Comparison of ENCODE assay signal across 27 cellular contexts in genomic region chr20:34091637-34092200, GRCh38. TPM values are rescaled to one million over a fixed set of nuclear protein-coding genes. Genes with fewer than 3 reads are reported as not detected.
DNase-seq lines count a peak whose midpoint lies in the region; ATAC-seq, FAIRE-seq and TF ChIP-seq lines count a peak whose summit lies in the region.
"Had no signal": no experiment of that assay in that cellular context is flagged by ENCODE, and none has a peak within 500 bp of the region (broad histone marks: within the 10 kb centered on the region; RNA-seq: fewer than 3 reads in every experiment).

No MANE protein-coding gene starts in this region.

- TF ChIP-seq RAD21 in HepG2 (CRISPR knock-in tag; IDR thresholded peaks at IDR 0.05) (no peak), K562 (CRISPR knock-in tag; conservative IDR thresholded peaks at IDR 0.05 in 1 of 2, IDR thresholded peaks at IDR 0.05 in 1 of 2) (no peak)

- 97% methylated on average over 6 of the region's 6 CpGs for WGBS in HepG2 (ENCODE audit: low lambda C conversion rate)
- 94% methylated on average over 6 of the region's 6 CpGs for WGBS in right lobe of liver (ENCODE audit: insufficient coverage, low coverage, low lambda C conversion rate, missing lambda C conversion rate)
- 88% methylated on average over 6 of the region's 6 CpGs for WGBS in K562 (ENCODE audit: insufficient coverage, low coverage, missing lambda C conversion rate)

- H3K9ac ChIP-seq in HepG2 (ENCODE audit: insufficient read depth, low read depth, low read length) (no peak overlapping the region), K562 (ENCODE audit: insufficient read depth in 1 of 2, low read depth in 2 of 2, low read length in 2 of 2) (no peak overlapping the region)
- H3K9ac ChIP-seq: BLaER1, KMS-11 had no signal

- ATAC-seq in activated CD8-positive, alpha-beta T cell treated with anti-CD3 and anti-CD28 coated beads for 36 hours: no peak
- ATAC-seq in activated CD8-positive, alpha-beta T cell treated with anti-CD3 and anti-CD28 coated beads, Interleukin-2, amount 10 ng/mL, durations not matched to agents 7 days and 5 days: no peak
- ATAC-seq in HepG2 (no peak), right lobe of liver (no peak), K562 (no peak)
- no peak for ATAC-seq in stimulated activated effector memory CD8-positive, alpha-beta T cell treated with anti-CD3 and anti-CD28 coated beads, Interleukin-12 subunit alpha, Interleukin-12 subunit beta, amount 100 ng/mL, for 72 hours
- ATAC-seq: Right ventricle myocardium inferior had no signal

- no peaks in the 10 kb centered on the region for H3K9me3 Mint-ChIP-seq in activated CD8-positive, alpha-beta T cell treated with anti-CD3 and anti-CD28 coated beads for 36 hours
- H3K9me3 Mint-ChIP-seq in activated CD8-positive, alpha-beta T cell treated with anti-CD3 and anti-CD28 coated beads, Interleukin-2, amount 10 ng/mL, durations not matched to agents 7 days and 5 days (ENCODE audit: insufficient read depth): no peaks in the 10 kb centered on the region
- no peaks in the 10 kb centered on the region for H3K9me3 Mint-ChIP-seq in stimulated activated effector memory CD8-positive, alpha-beta T cell treated with anti-CD3 and anti-CD28 coated beads, Interleukin-12 subunit alpha, Interleukin-12 subunit beta, amount 100 ng/mL, for 72 hours
- H3K9me3 Mint-ChIP-seq: CD4-positive, CD25-positive, alpha-beta regulatory T cell; HFFc6 had no signal

- no peak for TF ChIP-seq CTCF in activated CD8-positive, alpha-beta T cell treated with anti-CD3 and anti-CD28 coated beads for 36 hours (IDR thresholded peaks at IDR 0.05)
- TF ChIP-seq CTCF in HepG2 (CRISPR knock-in tag; IDR thresholded peaks at IDR 0.05): no peak
- no peak for TF ChIP-seq CTCF in right lobe of liver (IDR thresholded peaks at IDR 0.05)
- TF ChIP-seq CTCF in K562 (IDR thresholded peaks at IDR 0.05 in 2 of 3, conservative IDR thresholded peaks at IDR 0.05 in 1 of 3; ENCODE audit: insufficient read depth in 2 of 3, low read depth in 1 of 3, low read length in 3 of 3): no peak

- intact Hi-C loops in activated CD8-positive, alpha-beta T cell treated with anti-CD3 and anti-CD28 coated beads for 36 hours (cut with micrococcal nuclease): no loop called here
- intact Hi-C loops in HepG2 (cut with micrococcal nuclease; ENCODE audit: unreplicated experiment) (no loop called here), right lobe of liver (cut with DNase I) (no loop called here), K562 (cut with micrococcal nuclease) (no loop called here)

- in situ Hi-C loops in HepG2 (cut with HindIII; ENCODE audit: extremely low pct_ligation_motif_present, low pct_unique_long_range_greater_than_20kb) (no loop called here), K562 (cut with MboI) (no loop called here)

- peak overlapping the region; percentile 25 for H3K27ac Mint-ChIP-seq in activated CD8-positive, alpha-beta T cell treated with anti-CD3 and anti-CD28 coated beads for 36 hours
- H3K27ac Mint-ChIP-seq in activated CD8-positive, alpha-beta T cell treated with anti-CD3 and anti-CD28 coated beads, Interleukin-2, amount 10 ng/mL, durations not matched to agents 7 days and 5 days: no peak overlapping the region
- H3K27ac Mint-ChIP-seq in stimulated activated effector memory CD8-positive, alpha-beta T cell treated with anti-CD3 and anti-CD28 coated beads, Interleukin-12 subunit alpha, Interleukin-12 subunit beta, amount 100 ng/mL, for 72 hours: peak overlapping the region; percentile 40
- H3K27ac Mint-ChIP-seq: CD4-positive, CD25-positive, alpha-beta regulatory T cell had no signal

- no peaks in the 10 kb centered on the region for H3K27me3 Mint-ChIP-seq in activated CD8-positive, alpha-beta T cell treated with anti-CD3 and anti-CD28 coated beads for 36 hours
- no peaks in the 10 kb centered on the region for H3K27me3 Mint-ChIP-seq in activated CD8-positive, alpha-beta T cell treated with anti-CD3 and anti-CD28 coated beads, Interleukin-2, amount 10 ng/mL, durations not matched to agents 7 days and 5 days (ENCODE audit: low read depth)
- H3K27me3 Mint-ChIP-seq: CD4-positive, CD25-positive, alpha-beta regulatory T cell had no signal

- H3K27ac ChIP-seq in HepG2 (ENCODE audit: extremely low read length, insufficient read depth, low read length) (no peak overlapping the region), right lobe of liver (no peak overlapping the region), K562 (ENCODE audit: extremely low read depth, low read depth, low read length) (no peak overlapping the region)
- H3K27ac ChIP-seq: BLaER1, KMS-11, PC-9, SJCRH30 had no signal

- DNase-seq in activated CD8-positive, alpha-beta T cell treated with anti-CD3 and anti-CD28 coated beads for 36 hours: no peak
- DNase-seq in activated CD8-positive, alpha-beta T cell treated with anti-CD3 and anti-CD28 coated beads, Interleukin-2, amount 10 ng/mL, durations not matched to agents 7 days and 5 days: no peak
- DNase-seq in HepG2 (ENCODE audit: low spot score) (no peak), right lobe of liver (no peak), K562 (ENCODE audit: extremely low read depth in 1 of 4, low spot score in 3 of 4) (no peak), mesenteric fat pad (ENCODE audit: low spot score) (no peak), NCI-H748 treated with DMSO at 0.1 percent for 48 hours (lab: John Stamatoyannopoulos, UW) (no peak)
- no peak for DNase-seq in stimulated activated effector memory CD8-positive, alpha-beta T cell treated with anti-CD3 and anti-CD28 coated beads, Interleukin-12 subunit alpha, Interleukin-12 subunit beta, amount 100 ng/mL, for 72 hours (ENCODE audit: low spot score in 2 of 2)
- DNase-seq: CD4-positive, CD25-positive, alpha-beta regulatory T cell; COR-L47; DMS79; EL; GF-D8; GOT3; HFFc6; IMR-90; MM.1S; NCI-H2029; NCI-H446 treated with DMSO at 0.1 percent for 48 hours; NCI-H526; PC-9; SJCRH30 had no signal

- H3K4me1 ChIP-seq in HepG2 (ENCODE audit: insufficient read depth, low read length): no peaks in the 10 kb centered on the region
- H3K4me1 ChIP-seq in right lobe of liver: no peaks in the 10 kb centered on the region
- peaks cover 0 to 3% of the 10 kb centered on the region in 2 experiments; a peak in 2 of 5 replicates for H3K4me1 ChIP-seq in K562 (replicated peaks in 1 of 2; ENCODE audit: control insufficient read depth in 2 of 2, insufficient read depth in 2 of 2, low read length in 2 of 2)
- H3K4me1 ChIP-seq: BLaER1, HAP-1, SJCRH30 had no signal

- POLR2A ChIA-PET in activated CD8-positive, alpha-beta T cell treated with anti-CD3 and anti-CD28 coated beads for 36 hours (lab: Charles Lee): interaction anchor here (0.6 to 5.4 kb wide), 5 partner anchors 9 to 39 kb away, joined by 3 to 22 read pairs (median 4); partner anchors contain the start of gene EIF2S2
- POLR2A ChIA-PET in activated CD8-positive, alpha-beta T cell treated with anti-CD3 and anti-CD28 coated beads, Interleukin-2, amount 10 ng/mL, durations not matched to agents 7 days and 5 days (lab: Charles Lee): interaction anchor here (0.6 to 1.6 kb wide), 3 partner anchors 9 to 68 kb away, joined by 3 to 8 read pairs (median 3); partner anchors contain the start of gene EIF2S2
- POLR2A ChIA-PET in HepG2 (lab: Yijun Ruan, JAX) (interaction anchor here (1.1 to 5.8 kb wide), 2 partner anchors 16 to 21 kb away, joined by 4 to 48 read pairs; partner anchors contain the start of gene EIF2S2), K562 (lab: Yijun Ruan, JAX) (interaction anchor here (1.0 to 4.2 kb wide), 5 partner anchors 9 to 20 kb away, joined by 3 to 17 read pairs (median 4); partner anchors contain the start of gene EIF2S2)

- TF ChIP-seq EP300 in HepG2 (IDR thresholded peaks at IDR 0.05; ENCODE audit: low read depth in 2 of 2, low read length in 2 of 2) (no peak), HepG2 (CRISPR knock-in tag; IDR thresholded peaks at IDR 0.05; ENCODE audit: borderline replicate concordance) (no peak), K562 (IDR thresholded peaks at IDR 0.05; ENCODE audit: low read length) (no peak)

- no peak for TF ChIP-seq POLR2A in HepG2 (IDR thresholded peaks at IDR 0.05; ENCODE audit: insufficient read depth in 1 of 2, low read depth in 2 of 2, low read length in 2 of 2)
- TF ChIP-seq POLR2A in right lobe of liver (IDR thresholded peaks at IDR 0.05): no peak
- no peak for TF ChIP-seq POLR2A in K562 (conservative IDR thresholded peaks at IDR 0.05)

- BruUV-seq in HepG2 (replicated peaks; lab: Mats Ljungman, UMichigan): no TSS peak
- BruUV-seq in K562 (replicated peaks; lab: Mats Ljungman, UMichigan): no TSS peak

- peaks cover 27% of the 10 kb centered on the region for H4K20me1 ChIP-seq in HepG2 (ENCODE audit: insufficient read depth, low read length)
- peaks cover 18% of the 10 kb centered on the region; the same call in 1 of the 2 replicates for H4K20me1 ChIP-seq in K562 (replicated peaks; ENCODE audit: control insufficient read depth, insufficient read depth, low read length)

- no peak overlapping the region for H3K4me3 Mint-ChIP-seq in activated CD8-positive, alpha-beta T cell treated with anti-CD3 and anti-CD28 coated beads for 36 hours
- no peak overlapping the region for H3K4me3 Mint-ChIP-seq in activated CD8-positive, alpha-beta T cell treated with anti-CD3 and anti-CD28 coated beads, Interleukin-2, amount 10 ng/mL, durations not matched to agents 7 days and 5 days
- H3K4me3 Mint-ChIP-seq in stimulated activated effector memory CD8-positive, alpha-beta T cell treated with anti-CD3 and anti-CD28 coated beads, Interleukin-12 subunit alpha, Interleukin-12 subunit beta, amount 100 ng/mL, for 72 hours: no peak overlapping the region
- H3K4me3 Mint-ChIP-seq: CD4-positive, CD25-positive, alpha-beta regulatory T cell; HFFc6 had no signal

- H3K9me3 ChIP-seq in HepG2 (ENCODE audit: low read length): no peaks in the 10 kb centered on the region
- H3K9me3 ChIP-seq in right lobe of liver: no peaks in the 10 kb centered on the region
- H3K9me3 ChIP-seq in K562 (replicated peaks; ENCODE audit: control insufficient read depth, insufficient read depth, low read depth, low read length): no peaks in the 10 kb centered on the region
- H3K9me3 ChIP-seq: BLaER1, HAP-1, SJCRH30 had no signal

- no peak for FAIRE-seq in HepG2 (lab: Jason Lieb, UNC)
- FAIRE-seq in K562 (lab: Jason Lieb, UNC): no peak
- FAIRE-seq: GM12891 had no signal

- H2AFZ ChIP-seq in HepG2 (ENCODE audit: low read length) (no peak overlapping the region), K562 (ENCODE audit: low read depth, low read length) (no peak overlapping the region)
- H2AFZ ChIP-seq: PC-9 had no signal

- H3K4me3 ChIP-seq in HepG2 (replicated peaks in 1 of 3; ENCODE audit: insufficient read depth in 1 of 3, low read depth in 2 of 3, low read length in 3 of 3): no peak overlapping the region
- H3K4me3 ChIP-seq in right lobe of liver: no peak overlapping the region
- H3K4me3 ChIP-seq in K562: no peak overlapping the region
- H3K4me3 ChIP-seq: BLaER1, HAP-1, PC-9, SJCRH30 had no signal

- H3K27me3 ChIP-seq in HepG2 (ENCODE audit: control insufficient read depth in 1 of 2, insufficient read depth in 2 of 2, low read length in 2 of 2) (no peaks in the 10 kb centered on the region), right lobe of liver (no peaks in the 10 kb centered on the region), K562 (ENCODE audit: control insufficient read depth in 2 of 2, insufficient read depth in 2 of 2, low read length in 2 of 2) (no peaks in the 10 kb centered on the region)
- H3K27me3 ChIP-seq: BLaER1, SJCRH30 had no signal

- peaks cover 5% of the 10 kb centered on the region for H3K79me2 ChIP-seq in HepG2 (ENCODE audit: insufficient read depth, low read length)
- H3K79me2 ChIP-seq in K562 (ENCODE audit: control insufficient read depth, insufficient read depth, low read length): peaks cover 38% of the 10 kb centered on the region; the same call in 2 of the 3 replicates

- no peak overlapping the region for H3K4me2 ChIP-seq in HepG2 (ENCODE audit: low read depth, low read length)
- H3K4me2 ChIP-seq in K562 (ENCODE audit: insufficient read depth, low read length): no peak overlapping the region
- H3K4me2 ChIP-seq: BLaER1, KMS-11, PC-9 had no signal

- H3K36me3 ChIP-seq in HepG2 (replicated peaks in 1 of 2; ENCODE audit: control insufficient read depth in 1 of 2, insufficient read depth in 2 of 2, low read length in 2 of 2) (peaks cover 52 to 88% of the 10 kb centered on the region in 2 experiments), right lobe of liver (peaks cover 18 to 91% (median 62%) of the 10 kb centered on the region in 4 donors), K562 (ENCODE audit: control insufficient read depth, insufficient read depth, low read length) (peaks cover 96% of the 10 kb centered on the region)

- H3K9me1 ChIP-seq in K562 (ENCODE audit: control insufficient read depth, insufficient read depth, low read length): no peaks in the 10 kb centered on the region

- CTCF ChIA-PET in activated CD8-positive, alpha-beta T cell treated with anti-CD3 and anti-CD28 coated beads for 36 hours (lab: Charles Lee): interaction anchor here (0.7 to 0.9 kb wide), 2 partner anchors 22 to 50 kb away, joined by 3 to 6 read pairs; no protein-coding TSS in a partner anchor
- CTCF ChIA-PET in activated CD8-positive, alpha-beta T cell treated with anti-CD3 and anti-CD28 coated beads, Interleukin-2, amount 10 ng/mL, durations not matched to agents 7 days and 5 days (lab: Charles Lee): interaction anchor here (1.0 to 2.3 kb wide), 2 partner anchors 10 to 17 kb away, joined by 3 to 9 read pairs; no protein-coding TSS in a partner anchor
- CTCF ChIA-PET in HepG2 (lab: Yijun Ruan, JAX; ENCODE audit: low intra/inter-chr PET ratio, low total read pairs): no interaction called here
- CTCF ChIA-PET in K562 (lab: Yijun Ruan, JAX; ENCODE audit: low intra/inter-chr PET ratio): no interaction called here

- H3K36me3 Mint-ChIP-seq in activated CD8-positive, alpha-beta T cell treated with anti-CD3 and anti-CD28 coated beads for 36 hours (ENCODE audit: low read depth): peaks cover 80% of the 10 kb centered on the region
- H3K36me3 Mint-ChIP-seq in activated CD8-positive, alpha-beta T cell treated with anti-CD3 and anti-CD28 coated beads, Interleukin-2, amount 10 ng/mL, durations not matched to agents 7 days and 5 days (ENCODE audit: low read depth): peaks cover 79% of the 10 kb centered on the region
- H3K36me3 Mint-ChIP-seq in stimulated activated effector memory CD8-positive, alpha-beta T cell treated with anti-CD3 and anti-CD28 coated beads, Interleukin-12 subunit alpha, Interleukin-12 subunit beta, amount 100 ng/mL, for 72 hours: peaks cover 100% of the 10 kb centered on the region

- H3K4me1 Mint-ChIP-seq in activated CD8-positive, alpha-beta T cell treated with anti-CD3 and anti-CD28 coated beads for 36 hours (ENCODE audit: low read depth): peaks cover 25% of the 10 kb centered on the region
- peaks cover 1% of the 10 kb centered on the region for H3K4me1 Mint-ChIP-seq in activated CD8-positive, alpha-beta T cell treated with anti-CD3 and anti-CD28 coated beads, Interleukin-2, amount 10 ng/mL, durations not matched to agents 7 days and 5 days (ENCODE audit: low read depth)
- H3K4me1 Mint-ChIP-seq in stimulated activated effector memory CD8-positive, alpha-beta T cell treated with anti-CD3 and anti-CD28 coated beads, Interleukin-12 subunit alpha, Interleukin-12 subunit beta, amount 100 ng/mL, for 72 hours: peaks cover 19% of the 10 kb centered on the region

RNA-seq across cellular contexts. Expression of gene EIF2S2, which starts 20.3 kb away (rescaled TPM):
- 100 to 1,000 TPM; 161 to 164 TPM for total RNA-seq in activated CD8-positive, alpha-beta T cell treated with anti-CD3 and anti-CD28 coated beads for 36 hours
- 10 to 100 TPM; 94.4 to 94.7 TPM for total RNA-seq in activated CD8-positive, alpha-beta T cell treated with anti-CD3 and anti-CD28 coated beads, Interleukin-2, amount 10 ng/mL, durations not matched to agents 7 days and 5 days
- total RNA-seq in HepG2 (2016; rRNA removed; fragmentation: Illumina TruSeq; extraction: Trizol) (213 and 316 TPM in 2 replicates), right lobe of liver (10 to 100 TPM; 16.7 to 50.6 (median 30.8) TPM), K562 (2014; rRNA removed) (120 and 135 TPM in 2 replicates), K562 (2014; rRNA removed; fragmentation: Illumina TruSeq; extraction: Trizol) (192 and 237 TPM in 2 replicates), K562 (2015; rRNA removed; fragmentation: Illumina TruSeq; extraction: Trizol) (154 and 159 TPM in 2 replicates), K562 (2021) (114 and 118 TPM in 2 replicates), mesenteric fat pad (64.5 TPM)
- 51.0 and 51.7 TPM in 2 replicates for total RNA-seq in HepG2 (2016; cell fraction: cytosol; rRNA removed; fragmentation: Illumina TruSeq; extraction: Trizol; ENCODE audit: low read depth)
- 208 and 329 TPM in 2 replicates for total RNA-seq in HepG2 (2016; cell fraction: insoluble cytoplasmic fraction; rRNA removed; fragmentation: Illumina TruSeq; extraction: Trizol)
- total RNA-seq in HepG2 (2016; cell fraction: membrane; rRNA removed; fragmentation: Illumina TruSeq; extraction: Trizol): 97.8 and 98.8 TPM in 2 replicates
- total RNA-seq in HepG2 (2016; cell fraction: nucleus; rRNA removed; fragmentation: Illumina TruSeq; extraction: Trizol): 76.0 and 84.1 TPM in 2 replicates
- polyA plus RNA-seq in HepG2 (2011; rRNA removed) (102 and 126 TPM in 2 replicates), K562 (2011; rRNA removed) (141 and 164 TPM in 2 replicates), K562 (2014; fragmentation: Illumina TruSeq; extraction: Trizol) (210 and 220 TPM in 2 replicates), K562 (2014; fragmentation: Nextera tagmentation; extraction: Ambion mirVana) (10 to 100 TPM; 79.7 to 92.3 TPM), K562 (2014; rRNA removed) (139 and 154 TPM in 2 replicates)
- polyA plus RNA-seq in HepG2 (2011; cell fraction: cytosol; rRNA removed): 63.0 and 92.8 TPM in 2 replicates
- 22.9 and 30.3 TPM in 2 replicates for polyA plus RNA-seq in HepG2 (2011; cell fraction: nucleus; rRNA removed)
- polyA plus RNA-seq in HepG2 (2012): 143 and 178 TPM in 2 replicates
- polyA plus RNA-seq in HepG2 (2016; cell fraction: cytosol; fragmentation: Illumina TruSeq; extraction: Trizol; ENCODE audit: low read depth): 36.0 and 36.2 TPM in 2 replicates
- polyA plus RNA-seq in HepG2 (2016; cell fraction: insoluble cytoplasmic fraction; fragmentation: Illumina TruSeq; extraction: Trizol; ENCODE audit: low read depth): 299 and 317 TPM in 2 replicates
- polyA plus RNA-seq in HepG2 (2016; cell fraction: membrane; fragmentation: Illumina TruSeq; extraction: Trizol; ENCODE audit: low read depth): 66.5 and 67.3 TPM in 2 replicates
- 111 and 114 TPM in 2 replicates for polyA plus RNA-seq in HepG2 (2016; cell fraction: nucleus; fragmentation: Illumina TruSeq; extraction: Trizol; ENCODE audit: insufficient read depth, low read depth)
- 27.1 and 39.1 TPM in 2 replicates for polyA minus RNA-seq in HepG2 (2011; rRNA and poly(A)+ RNA removed; ENCODE audit: low replicate concordance)
- 55.0 and 56.6 TPM in 2 replicates for polyA minus RNA-seq in HepG2 (2011; cell fraction: cytosol; rRNA and poly(A)+ RNA removed)
- 34.4 and 37.0 TPM in 2 replicates for polyA minus RNA-seq in HepG2 (2011; cell fraction: nucleus; rRNA and poly(A)+ RNA removed)
- total RNA-seq in K562 (2011; cell fraction: chromatin; rRNA removed; ENCODE audit: low replicate concordance): 24.4 and 38.1 TPM in 2 replicates
- 19.0 and 21.1 TPM in 2 replicates for total RNA-seq in K562 (2011; cell fraction: nucleolus; rRNA removed)
- total RNA-seq in K562 (2011; cell fraction: nucleoplasm; rRNA removed): 32.6 and 47.0 TPM in 2 replicates
- 42.3 and 74.8 TPM in 2 replicates for polyA plus RNA-seq in K562 (2011; cell fraction: cytosol; rRNA removed)
- polyA plus RNA-seq in K562 (2011; cell fraction: nucleus; rRNA removed): 27.0 and 49.4 TPM in 2 replicates
- polyA plus RNA-seq in K562 (2012): 110 and 156 TPM in 2 replicates
- 73.8 and 89.8 TPM in 2 replicates for polyA minus RNA-seq in K562 (2011; rRNA and poly(A)+ RNA removed)
- polyA minus RNA-seq in K562 (2011; cell fraction: cytosol; rRNA and poly(A)+ RNA removed): 30.5 and 32.7 TPM in 2 replicates
- polyA minus RNA-seq in K562 (2011; cell fraction: nucleus; rRNA and poly(A)+ RNA removed): 9.8 and 24.8 TPM in 2 replicates

Comparison
In these comparisons a context has a peak if more than half of its experiments do, and no peak if none do; other contexts are left out.
1. CTCF ChIA-PET loops: an anchor here in activated CD8-positive, alpha-beta T cell treated with anti-CD3 and anti-CD28 coated beads for 36 hours (0.7 to 0.9 kb wide) and activated CD8-positive, alpha-beta T cell treated with anti-CD3 and anti-CD28 coated beads, Interleukin-2, amount 10 ng/mL, durations not matched to agents 7 days and 5 days (1.0 to 2.3 kb wide); none called in HepG2 and K562.